2 cellular contexts compared by ENCODE assay signal in the genomic region with DNA sequence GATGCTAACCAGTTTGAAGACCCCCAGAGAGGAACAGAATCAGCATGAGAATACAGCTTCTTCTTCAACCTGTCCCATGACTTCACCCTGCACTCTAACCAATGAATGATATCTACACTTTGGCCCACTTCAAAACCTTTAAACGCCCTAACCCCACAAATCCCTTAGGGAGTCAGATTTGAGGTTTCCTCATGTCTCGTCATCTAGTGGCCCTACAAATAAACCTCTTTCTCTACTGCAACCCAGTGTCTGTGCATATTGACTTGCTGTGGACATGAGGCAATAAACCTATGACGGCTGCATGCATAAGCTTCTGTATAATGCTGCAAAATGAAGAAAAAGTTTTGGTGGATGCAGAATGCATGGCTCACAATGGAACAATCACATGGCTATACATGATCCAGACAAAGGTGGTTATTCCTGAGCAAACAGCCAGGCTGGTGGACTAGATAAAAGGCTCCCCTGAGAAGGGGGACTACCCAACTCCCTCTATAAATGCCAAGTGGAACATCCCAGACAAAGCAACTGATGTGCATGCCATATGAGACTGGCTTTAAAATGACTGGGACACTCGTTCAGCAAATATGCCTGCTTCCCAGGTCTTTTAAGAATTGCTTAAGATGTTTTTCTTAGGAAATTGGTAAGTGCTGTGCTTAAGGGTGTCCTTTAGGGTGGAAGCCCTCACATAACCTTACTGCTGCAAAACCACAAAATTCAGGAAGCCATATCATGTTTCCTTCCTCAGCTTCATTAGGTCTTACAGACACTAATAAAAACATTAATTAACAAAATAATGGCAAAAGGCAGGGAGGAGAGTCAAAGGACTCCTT.
A peak's percentile ranks its signal among the peaks of the same experiment; 100 is the strongest.
TF ChIP-seq lines count a peak whose summit lies in the region.

No MANE protein-coding gene starts in this region.

TF ChIP-seq in GM23338, 12 proteins besides CTCF, POLR2A, EP300 and RAD21 (continued from another document and continues in another):
- TF ChIP-seq ZNF331 (CRISPR knock-in tag; IDR thresholded peaks at IDR 0.05; ENCODE audit: low read depth) (no peak), STAT1 (IDR thresholded peaks at IDR 0.05; ENCODE audit: unreplicated experiment) (no peak), ETS1 (IDR thresholded peaks at IDR 0.05) (no peak), ZNF462 (CRISPR knock-in tag; IDR thresholded peaks at IDR 0.05) (no peak), EZH2phosphoT487 (IDR thresholded peaks at IDR 0.05; ENCODE audit: unreplicated experiment) (no peak), JUNB (IDR thresholded peaks at IDR 0.05; ENCODE audit: unreplicated experiment) (no peak)
- TF ChIP-seq, protein P1, sequence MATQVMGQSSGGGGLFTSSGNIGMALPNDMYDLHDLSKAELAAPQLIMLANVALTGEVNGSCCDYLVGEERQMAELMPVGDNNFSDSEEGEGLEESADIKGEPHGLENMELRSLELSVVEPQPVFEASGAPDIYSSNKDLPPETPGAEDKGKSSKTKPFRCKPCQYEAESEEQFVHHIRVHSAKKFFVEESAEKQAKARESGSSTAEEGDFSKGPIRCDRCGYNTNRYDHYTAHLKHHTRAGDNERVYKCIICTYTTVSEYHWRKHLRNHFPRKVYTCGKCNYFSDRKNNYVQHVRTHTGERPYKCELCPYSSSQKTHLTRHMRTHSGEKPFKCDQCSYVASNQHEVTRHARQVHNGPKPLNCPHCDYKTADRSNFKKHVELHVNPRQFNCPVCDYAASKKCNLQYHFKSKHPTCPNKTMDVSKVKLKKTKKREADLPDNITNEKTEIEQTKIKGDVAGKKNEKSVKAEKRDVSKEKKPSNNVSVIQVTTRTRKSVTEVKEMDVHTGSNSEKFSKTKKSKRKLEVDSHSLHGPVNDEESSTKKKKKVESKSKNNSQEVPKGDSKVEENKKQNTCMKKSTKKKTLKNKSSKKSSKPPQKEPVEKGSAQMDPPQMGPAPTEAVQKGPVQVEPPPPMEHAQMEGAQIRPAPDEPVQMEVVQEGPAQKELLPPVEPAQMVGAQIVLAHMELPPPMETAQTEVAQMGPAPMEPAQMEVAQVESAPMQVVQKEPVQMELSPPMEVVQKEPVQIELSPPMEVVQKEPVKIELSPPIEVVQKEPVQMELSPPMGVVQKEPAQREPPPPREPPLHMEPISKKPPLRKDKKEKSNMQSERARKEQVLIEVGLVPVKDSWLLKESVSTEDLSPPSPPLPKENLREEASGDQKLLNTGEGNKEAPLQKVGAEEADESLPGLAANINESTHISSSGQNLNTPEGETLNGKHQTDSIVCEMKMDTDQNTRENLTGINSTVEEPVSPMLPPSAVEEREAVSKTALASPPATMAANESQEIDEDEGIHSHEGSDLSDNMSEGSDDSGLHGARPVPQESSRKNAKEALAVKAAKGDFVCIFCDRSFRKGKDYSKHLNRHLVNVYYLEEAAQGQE (IDR thresholded peaks at IDR 0.05; ENCODE audit: unreplicated experiment) = no peak

TF ChIP-seq in HepG2, 621 proteins besides CTCF, POLR2A, EP300 and RAD21 (continued from another document):
- TF ChIP-seq, protein P2, sequence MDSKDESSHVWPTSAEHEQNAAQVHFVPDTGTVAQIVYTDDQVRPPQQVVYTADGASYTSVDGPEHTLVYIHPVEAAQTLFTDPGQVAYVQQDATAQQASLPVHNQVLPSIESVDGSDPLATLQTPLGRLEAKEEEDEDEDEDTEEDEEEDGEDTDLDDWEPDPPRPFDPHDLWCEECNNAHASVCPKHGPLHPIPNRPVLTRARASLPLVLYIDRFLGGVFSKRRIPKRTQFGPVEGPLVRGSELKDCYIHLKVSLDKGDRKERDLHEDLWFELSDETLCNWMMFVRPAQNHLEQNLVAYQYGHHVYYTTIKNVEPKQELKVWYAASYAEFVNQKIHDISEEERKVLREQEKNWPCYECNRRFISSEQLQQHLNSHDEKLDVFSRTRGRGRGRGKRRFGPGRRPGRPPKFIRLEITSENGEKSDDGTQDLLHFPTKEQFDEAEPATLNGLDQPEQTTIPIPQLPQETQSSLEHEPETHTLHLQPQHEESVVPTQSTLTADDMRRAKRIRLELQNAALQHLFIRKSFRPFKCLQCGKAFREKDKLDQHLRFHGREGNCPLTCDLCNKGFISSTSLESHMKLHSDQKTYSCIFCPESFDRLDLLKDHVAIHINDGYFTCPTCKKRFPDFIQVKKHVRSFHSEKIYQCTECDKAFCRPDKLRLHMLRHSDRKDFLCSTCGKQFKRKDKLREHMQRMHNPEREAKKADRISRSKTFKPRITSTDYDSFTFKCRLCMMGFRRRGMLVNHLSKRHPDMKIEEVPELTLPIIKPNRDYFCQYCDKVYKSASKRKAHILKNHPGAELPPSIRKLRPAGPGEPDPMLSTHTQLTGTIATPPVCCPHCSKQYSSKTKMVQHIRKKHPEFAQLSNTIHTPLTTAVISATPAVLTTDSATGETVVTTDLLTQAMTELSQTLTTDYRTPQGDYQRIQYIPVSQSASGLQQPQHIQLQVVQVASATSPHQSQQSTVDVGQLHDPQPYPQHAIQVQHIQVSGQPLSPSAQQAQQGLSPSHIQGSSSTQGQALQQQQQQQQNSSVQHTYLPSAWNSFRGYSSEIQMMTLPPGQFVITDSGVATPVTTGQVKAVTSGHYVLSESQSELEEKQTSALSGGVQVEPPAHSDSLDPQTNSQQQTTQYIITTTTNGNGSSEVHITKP (CRISPR knock-in tag; IDR thresholded peaks at IDR 0.05; ENCODE audit: low read depth) = 0 out of 2 replicates have a peak, but pooled peaks have one; percentile 34
